Comparison of ENCODE assay signal across 17 cellular contexts in the genomic region with DNA sequence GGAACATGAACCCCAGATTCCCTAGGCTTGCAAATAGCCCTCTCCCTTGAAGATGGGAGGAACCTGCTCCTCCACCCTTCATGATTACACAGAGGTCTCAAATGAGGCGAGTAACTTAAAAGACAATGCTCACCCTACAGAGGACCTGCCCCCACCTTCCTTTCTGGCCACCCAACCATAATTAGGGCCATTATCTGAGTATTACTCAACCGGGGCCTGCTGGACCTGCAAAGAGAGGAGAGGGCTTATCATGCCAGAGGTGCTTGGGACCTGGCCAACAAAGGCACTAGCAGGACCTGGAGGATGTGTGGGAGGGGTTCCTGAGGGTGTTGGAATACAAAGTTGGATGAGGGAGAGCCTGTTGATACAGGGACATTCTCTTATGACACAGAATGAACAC. TPM values are rescaled to one million over a fixed set of nuclear protein-coding genes. Genes with fewer than 3 reads are reported as not detected.
A peak's percentile ranks its signal among the peaks of the same experiment; 100 is the strongest.
DNase-seq lines count a peak whose midpoint lies in the region; ATAC-seq and TF ChIP-seq lines count a peak whose summit lies in the region.
"Had no signal": no experiment of that assay in that cellular context is flagged by ENCODE, and none has a peak within 500 bp of the region (broad histone marks: within the 10 kb centered on the region; RNA-seq: fewer than 3 reads in every experiment).

No MANE protein-coding gene starts in this region.

- H3K9me3 ChIP-seq in gastrocnemius medialis (no peaks in the 10 kb centered on the region), tibial artery (no peaks in the 10 kb centered on the region)
- H3K9me3 ChIP-seq: Caco-2, gastroesophageal sphincter, neutrophil, suprapubic skin had no signal

- no peaks in the 10 kb centered on the region for H3K9me3 Mint-ChIP-seq in activated naive CD4-positive, alpha-beta T cell treated with anti-CD3 and anti-CD28 coated beads for 36 hours
- no peaks in the 10 kb centered on the region for H3K9me3 Mint-ChIP-seq in osteocyte (ENCODE audit: unreplicated experiment)

- ATAC-seq in gastrocnemius medialis = no peak
- ATAC-seq: gastroesophageal sphincter, left colon had no signal

- no peaks in the 10 kb centered on the region for H3K27me3 Mint-ChIP-seq in activated naive CD4-positive, alpha-beta T cell treated with anti-CD3 and anti-CD28 coated beads for 36 hours (ENCODE audit: low read depth)
- peaks cover 14% of the 10 kb centered on the region for H3K27me3 Mint-ChIP-seq in osteocyte (ENCODE audit: unreplicated experiment)

- H3K4me1 Mint-ChIP-seq in activated naive CD4-positive, alpha-beta T cell treated with anti-CD3 and anti-CD28 coated beads for 36 hours (ENCODE audit: low read depth) = peaks cover 83% of the 10 kb centered on the region
- no peaks in the 10 kb centered on the region for H3K4me1 Mint-ChIP-seq in osteocyte (ENCODE audit: unreplicated experiment)

- intact Hi-C loops in activated naive CD4-positive, alpha-beta T cell treated with anti-CD3 and anti-CD28 coated beads for 36 hours (cut with micrococcal nuclease) = loop anchor here (10.0 kb wide), 1 partner anchor 557 kb away; no protein-coding TSS in a partner anchor
- intact Hi-C loops in gastrocnemius medialis (cut with DNase I; ENCODE audit: low total_unique reads) (loop anchor here (2.0 to 5.0 kb wide), 2 partner anchors 43 to 69 kb away; partner anchors contain the start of genes RNF157 and UBALD2), tibial artery (cut with DNase I; ENCODE audit: low total_unique reads) (no loop called here)

- peaks cover 33% of the 10 kb centered on the region for H3K36me3 Mint-ChIP-seq in activated naive CD4-positive, alpha-beta T cell treated with anti-CD3 and anti-CD28 coated beads for 36 hours (ENCODE audit: low read depth)
- no peaks in the 10 kb centered on the region for H3K36me3 Mint-ChIP-seq in osteocyte (ENCODE audit: unreplicated experiment)

- TF ChIP-seq CTCF in gastrocnemius medialis (IDR thresholded peaks at IDR 0.05 in 4 of 5, conservative IDR thresholded peaks at IDR 0.05 in 1 of 5) (no peak), tibial artery (IDR thresholded peaks at IDR 0.05) (no peak), osteocyte (IDR thresholded peaks at IDR 0.05) (no peak)

- H3K27ac Mint-ChIP-seq in activated naive CD4-positive, alpha-beta T cell treated with anti-CD3 and anti-CD28 coated beads for 36 hours = peak overlapping the region; percentile 91
- no peak overlapping the region for H3K27ac Mint-ChIP-seq in osteocyte (ENCODE audit: unreplicated experiment)

- CTCF ChIA-PET in activated naive CD4-positive, alpha-beta T cell treated with anti-CD3 and anti-CD28 coated beads for 36 hours (lab: Charles Lee) = interaction anchor here (0.6 to 1.3 kb wide), 3 partner anchors 12 to 63 kb away, joined by 3 to 4 read pairs (median 4); no protein-coding TSS in a partner anchor

- in situ Hi-C loops in gastrocnemius medialis (cut with MboI; ENCODE audit: low sequenced_read_pairs in 4 of 4) = no loop called here

- H3K4me3 Mint-ChIP-seq in activated naive CD4-positive, alpha-beta T cell treated with anti-CD3 and anti-CD28 coated beads for 36 hours = no peak overlapping the region
- H3K4me3 Mint-ChIP-seq in osteocyte (ENCODE audit: unreplicated experiment) = no peak overlapping the region

- H3K36me3 ChIP-seq in gastrocnemius medialis (no peaks in the 10 kb centered on the region), tibial artery (no peaks in the 10 kb centered on the region)
- H3K36me3 ChIP-seq: gastroesophageal sphincter, neutrophil, suprapubic skin had no signal

- no peak for DNase-seq in activated naive CD4-positive, alpha-beta T cell treated with anti-CD3 and anti-CD28 coated beads for 36 hours
- DNase-seq in activated naive CD4-positive, alpha-beta T cell treated with anti-CD3 and anti-CD28 coated beads, Interleukin-2, amount 50 U/mL, for 16 hours = no peak
- peak; percentile 17 for DNase-seq in DMS79 (lab: John Stamatoyannopoulos, UW)
- DNase-seq in amniotic epithelial cell (ENCODE audit: low read depth) = peak; percentile 47
- no peak for DNase-seq in gastrocnemius medialis
- DNase-seq in tibial artery = no peak
- no peak for DNase-seq in osteocyte (ENCODE audit: extremely low spot score, unreplicated experiment)
- DNase-seq: anterior cingulate cortex; Caco-2; central memory CD4-positive, alpha-beta T cell; left colon; NCI-H1694; NCI-H446; RPMI8226 had no signal

- no peak overlapping the region for H3K4me3 ChIP-seq in gastrocnemius medialis
- H3K4me3 ChIP-seq in tibial artery = no peak overlapping the region
- H3K4me3 ChIP-seq: gastroesophageal sphincter, suprapubic skin had no signal

- no peak for TF ChIP-seq POLR2A in gastrocnemius medialis (IDR thresholded peaks at IDR 0.05)

- no peaks in the 10 kb centered on the region for H3K27me3 ChIP-seq in gastrocnemius medialis
- peaks cover 0 to 4% of the 10 kb centered on the region in 2 donors for H3K27me3 ChIP-seq in tibial artery
- H3K27me3 ChIP-seq: gastroesophageal sphincter, neutrophil, suprapubic skin had no signal

- peak overlapping the region; percentile 87 to 94 (median 90) for H3K27ac ChIP-seq in gastrocnemius medialis
- no peak overlapping the region for H3K27ac ChIP-seq in tibial artery
- H3K27ac ChIP-seq: neutrophil, suprapubic skin had no signal

- H3K4me1 ChIP-seq in gastrocnemius medialis = peaks cover 37 to 50% of the 10 kb centered on the region in 2 donors
- peaks cover 0 to 11% (median 2%) of the 10 kb centered on the region in 4 donors for H3K4me1 ChIP-seq in tibial artery
- H3K4me1 ChIP-seq: Caco-2 had no signal

RNA-seq across cellular contexts. Expression of gene RNF157, which starts 42.4 kb away (rescaled TPM):
- 10 to 100 TPM; 38.1 to 45.3 TPM for total RNA-seq in activated naive CD4-positive, alpha-beta T cell treated with anti-CD3 and anti-CD28 coated beads for 36 hours
- total RNA-seq in gastrocnemius medialis = 100 to 1,000 TPM in 1 of 4 donors, 10 to 100 TPM in 3; 50.5 to 142 (median 85.3) TPM
- 0.73 and 0.99 TPM in 2 replicates for total RNA-seq in osteocyte

RNA-seq across cellular contexts. Expression of gene FOXJ1, which starts 56.9 kb away (rescaled TPM):
- total RNA-seq in activated naive CD4-positive, alpha-beta T cell treated with anti-CD3 and anti-CD28 coated beads for 36 hours = under 1 TPM; 0.60 to 0.84 TPM
- total RNA-seq in gastrocnemius medialis (under 1 TPM in 2 of 4 donors, not detected in 2; 0.16 to 0.62 TPM), osteocyte (0.13 TPM in 2 replicates)
- total RNA-seq: gastroesophageal sphincter had no signal

Comparison
In these comparisons a context has a peak if more than half of its experiments do, and no peak if none do; other contexts are left out.
1. DNase-seq: peak in DMS79 (single experiment) and amniotic epithelial cell (single experiment); none in activated naive CD4-positive, alpha-beta T cell treated with anti-CD3 and anti-CD28 coated beads for 36 hours (single experiment), activated naive CD4-positive, alpha-beta T cell treated with anti-CD3 and anti-CD28 coated beads, Interleukin-2, amount 50 U/mL, for 16 hours (single experiment), gastrocnemius medialis (0 of 2), tibial artery (0 of 2) and osteocyte (single experiment).
2. H3K27ac ChIP-seq: peak in gastrocnemius medialis (4 of 4); none in tibial artery (0 of 2).
3. RNA of gene RNF157, which starts 42.4 kb away (total RNA-seq): 50.5 to 142 TPM in gastrocnemius medialis and 38.1 to 45.3 TPM in activated naive CD4-positive, alpha-beta T cell treated with anti-CD3 and anti-CD28 coated beads for 36 hours; 0.73 to 0.99 TPM in osteocyte; every median in the first group is over 10 times any median in the second.